1 cellular context compared by ENCODE assay signal in the genomic region with DNA sequence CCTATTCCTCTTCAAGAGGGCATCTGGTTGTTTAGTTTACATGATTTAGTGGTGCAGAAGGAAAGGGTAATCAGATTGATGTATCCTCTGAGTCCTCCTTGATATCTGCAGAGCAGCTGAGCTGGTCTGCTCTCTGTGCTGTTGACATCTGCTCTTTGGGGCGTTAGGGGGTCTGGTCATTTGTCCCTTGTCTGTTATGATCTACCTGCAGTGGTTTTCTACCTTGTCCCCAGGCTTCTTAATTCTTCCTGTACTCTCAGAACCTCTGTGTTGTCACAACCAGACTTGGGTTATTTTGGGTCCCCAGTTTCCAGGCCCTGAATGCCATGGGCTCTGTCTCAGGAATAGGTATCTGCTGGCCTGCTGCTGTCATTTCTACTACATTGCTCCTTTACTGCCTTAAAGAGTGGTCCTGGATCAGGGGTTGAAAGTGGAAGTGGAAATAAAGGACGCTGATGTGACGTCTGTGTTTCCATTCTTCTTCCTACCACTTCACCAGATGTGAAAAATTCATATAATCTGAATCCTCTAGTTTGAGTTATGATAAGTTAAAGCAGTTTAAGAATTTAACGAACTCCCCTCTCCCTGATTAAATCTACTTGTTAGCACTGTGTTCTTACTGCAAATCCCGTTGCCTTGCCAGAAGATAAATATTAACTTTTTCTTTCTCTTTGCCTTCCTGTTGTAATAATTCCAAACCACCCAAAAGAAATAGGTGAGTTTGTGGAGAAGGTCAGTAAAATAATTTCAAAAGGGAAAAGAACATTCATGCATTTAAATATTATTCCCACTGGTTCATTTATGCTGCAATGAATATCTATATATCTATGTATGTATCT.
TF ChIP-seq lines count a peak whose summit lies in the region.

No MANE protein-coding gene starts in this region.

TF ChIP-seq in GM12878, 131 proteins besides CTCF, POLR2A, EP300 and RAD21 (continued from another document):
- TF ChIP-seq CEBPB (IDR thresholded peaks at IDR 0.05; ENCODE audit: borderline replicate concordance in 1 of 2, low read depth in 2 of 2, low read length in 2 of 2), result no peak
TF ChIP-seq in GM12878: peak in this region for 0.
